In genomic region chr2:3605013-3605961, GRCh38 we compare ENCODE assay signal across 1 cellular context.
TF ChIP-seq lines count a peak whose summit lies in the region.

No MANE protein-coding gene starts in this region.

TF ChIP-seq in K562, 482 proteins besides CTCF, POLR2A, EP300 and RAD21 (continued from another document and continues in another):
- TF ChIP-seq KHSRP (IDR thresholded peaks at IDR 0.05) (no peak), ZNF766 (CRISPR knock-in tag; conservative IDR thresholded peaks at IDR 0.05) (0 out of 2 replicates have a peak, but pooled peaks have one; percentile 14), ZNF318 (IDR thresholded peaks at IDR 0.05; ENCODE audit: borderline replicate concordance in 1 of 2, low read depth in 1 of 2) (no peak), CBFA2T2 (conservative IDR thresholded peaks at IDR 0.05) (peak; percentile 64), HDAC2 (IDR thresholded peaks at IDR 0.05) (no peak), KLF13 (tag; IDR thresholded peaks at IDR 0.05; ENCODE audit: borderline replicate concordance, low read depth) (no peak), NR3C1 (CRISPR knock-in tag; IDR thresholded peaks at IDR 0.05) (no peak), MEIS2 (IDR thresholded peaks at IDR 0.05; ENCODE audit: partially characterized antibody) (no peak), ATF7 (IDR thresholded peaks at IDR 0.05) (no peak), SMARCA4 (IDR thresholded peaks at IDR 0.05) (no peak), ZNF146 (CRISPR knock-in tag; IDR thresholded peaks at IDR 0.05; ENCODE audit: unreplicated experiment) (no peak), ETV1 (tag; conservative IDR thresholded peaks at IDR 0.05; ENCODE audit: low read depth) (no peak), SMAD3 (CRISPR knock-in tag; conservative IDR thresholded peaks at IDR 0.05) (peak; percentile 48; the same call in 1 of the 2 replicates), RCOR1 (IDR thresholded peaks at IDR 0.05; ENCODE audit: borderline replicate concordance in 1 of 2, low read depth in 2 of 2, low read length in 2 of 2) (0 out of 4 replicates have a peak, but pooled peaks of 1 of the 2 experiments have one; percentile 32), ETS1 (conservative IDR thresholded peaks at IDR 0.05; ENCODE audit: control insufficient read depth, low read depth, low read length) (no peak), ZNF431 (CRISPR knock-in tag; IDR thresholded peaks at IDR 0.05) (no peak), NFYB (IDR thresholded peaks at IDR 0.05; ENCODE audit: extremely low read depth, insufficient read length) (no peak), HIVEP1 (CRISPR knock-in tag; IDR thresholded peaks at IDR 0.05) (peak; percentile 69; the same call in 1 of the 2 replicates), U2AF1 (optimal IDR thresholded peaks at IDR 0.05; ENCODE audit: low read depth, low read length) (no peak), GABPB1 (CRISPR knock-in tag; IDR thresholded peaks at IDR 0.05) (no peak), ZNF583 (CRISPR knock-in tag; IDR thresholded peaks at IDR 0.05) (peak; percentile 61; the same call in 1 of the 2 replicates), ZNF696 (CRISPR knock-in tag; conservative IDR thresholded peaks at IDR 0.05) (no peak), WHSC1 (IDR thresholded peaks at IDR 0.05; ENCODE audit: low read length) (no peak), XRCC4 (IDR thresholded peaks at IDR 0.05; ENCODE audit: extremely low read depth, insufficient read depth, insufficient read length) (no peak), RREB1 (CRISPR knock-in tag; IDR thresholded peaks at IDR 0.05) (peak; percentile 46; the same call in 1 of the 2 replicates), ZNF217 (CRISPR knock-in tag; IDR thresholded peaks at IDR 0.05) (no peak), ERF (CRISPR knock-in tag; IDR thresholded peaks at IDR 0.05) (no peak), ZNF655 (CRISPR knock-in tag; IDR thresholded peaks at IDR 0.05) (no peak), ESRRB (CRISPR knock-in tag; IDR thresholded peaks at IDR 0.05; ENCODE audit: borderline replicate concordance) (no peak), ARHGAP35 (IDR thresholded peaks at IDR 0.05; ENCODE audit: partially characterized antibody) (no peak), ILF3 (IDR thresholded peaks at IDR 0.05; ENCODE audit: borderline replicate concordance) (no peak), GTF2B (IDR thresholded peaks at IDR 0.05; ENCODE audit: extremely low read depth, insufficient read length) (no peak), TOE1 (IDR thresholded peaks at IDR 0.05; ENCODE audit: borderline replicate concordance) (peak; percentile 80), TOE1 (CRISPR knock-in tag; IDR thresholded peaks at IDR 0.05; ENCODE audit: borderline replicate concordance, low read depth) (no peak), ZNF224 (CRISPR knock-in tag; IDR thresholded peaks at IDR 0.05) (no peak), RBM15 (IDR thresholded peaks at IDR 0.05; ENCODE audit: insufficient read depth, low read length) (no peak), FOXO4 (CRISPR knock-in tag; IDR thresholded peaks at IDR 0.05) (no peak), HDGF (IDR thresholded peaks at IDR 0.05) (no peak), KLF16 (IDR thresholded peaks at IDR 0.05) (no peak)
- TF ChIP-seq, protein P1, sequence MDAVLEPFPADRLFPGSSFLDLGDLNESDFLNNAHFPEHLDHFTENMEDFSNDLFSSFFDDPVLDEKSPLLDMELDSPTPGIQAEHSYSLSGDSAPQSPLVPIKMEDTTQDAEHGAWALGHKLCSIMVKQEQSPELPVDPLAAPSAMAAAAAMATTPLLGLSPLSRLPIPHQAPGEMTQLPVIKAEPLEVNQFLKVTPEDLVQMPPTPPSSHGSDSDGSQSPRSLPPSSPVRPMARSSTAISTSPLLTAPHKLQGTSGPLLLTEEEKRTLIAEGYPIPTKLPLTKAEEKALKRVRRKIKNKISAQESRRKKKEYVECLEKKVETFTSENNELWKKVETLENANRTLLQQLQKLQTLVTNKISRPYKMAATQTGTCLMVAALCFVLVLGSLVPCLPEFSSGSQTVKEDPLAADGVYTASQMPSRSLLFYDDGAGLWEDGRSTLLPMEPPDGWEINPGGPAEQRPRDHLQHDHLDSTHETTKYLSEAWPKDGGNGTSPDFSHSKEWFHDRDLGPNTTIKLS (IDR thresholded peaks at IDR 0.05; ENCODE audit: borderline replicate concordance, low read depth), result 0 out of 2 replicates have a peak, but pooled peaks have one; percentile 24
- TF ChIP-seq, protein P2, sequence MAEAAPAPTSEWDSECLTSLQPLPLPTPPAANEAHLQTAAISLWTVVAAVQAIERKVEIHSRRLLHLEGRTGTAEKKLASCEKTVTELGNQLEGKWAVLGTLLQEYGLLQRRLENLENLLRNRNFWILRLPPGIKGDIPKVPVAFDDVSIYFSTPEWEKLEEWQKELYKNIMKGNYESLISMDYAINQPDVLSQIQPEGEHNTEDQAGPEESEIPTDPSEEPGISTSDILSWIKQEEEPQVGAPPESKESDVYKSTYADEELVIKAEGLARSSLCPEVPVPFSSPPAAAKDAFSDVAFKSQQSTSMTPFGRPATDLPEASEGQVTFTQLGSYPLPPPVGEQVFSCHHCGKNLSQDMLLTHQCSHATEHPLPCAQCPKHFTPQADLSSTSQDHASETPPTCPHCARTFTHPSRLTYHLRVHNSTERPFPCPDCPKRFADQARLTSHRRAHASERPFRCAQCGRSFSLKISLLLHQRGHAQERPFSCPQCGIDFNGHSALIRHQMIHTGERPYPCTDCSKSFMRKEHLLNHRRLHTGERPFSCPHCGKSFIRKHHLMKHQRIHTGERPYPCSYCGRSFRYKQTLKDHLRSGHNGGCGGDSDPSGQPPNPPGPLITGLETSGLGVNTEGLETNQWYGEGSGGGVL (CRISPR knock-in tag; IDR thresholded peaks at IDR 0.05), result no peak
